Comparison of ENCODE assay signal across 17 cellular contexts in genomic region chr11:44990665-44991064, GRCh38. TPM values are rescaled to one million over a fixed set of nuclear protein-coding genes. Genes with fewer than 3 reads are reported as not detected.
A peak's percentile ranks its signal among the peaks of the same experiment; 100 is the strongest.
DNase-seq lines count a peak whose midpoint lies in the region; ATAC-seq and TF ChIP-seq lines count a peak whose summit lies in the region.
"Had no signal": no experiment of that assay in that cellular context is flagged by ENCODE, and none has a peak within 500 bp of the region (broad histone marks: within the 10 kb centered on the region; RNA-seq: fewer than 3 reads in every experiment).

No MANE protein-coding gene starts in this region.

- H3K4me1 ChIP-seq in GM23338 (ENCODE audit: insufficient read depth) (no peaks in the 10 kb centered on the region; the same call in 1 of the 2 replicates), prostate gland (replicated peaks) (no peaks in the 10 kb centered on the region)

- intact Hi-C loops in left ventricle myocardium superior (cut with micrococcal nuclease) (no loop called here), prostate gland (cut with DNase I) (no loop called here)

- H3K36me3 ChIP-seq in GM23338 (ENCODE audit: insufficient read depth): no peaks in the 10 kb centered on the region
- H3K36me3 ChIP-seq in prostate gland: no peaks in the 10 kb centered on the region

- H3K4me3 ChIP-seq in GM23338: no peak overlapping the region
- H3K4me3 ChIP-seq in prostate gland: no peak overlapping the region

- TF ChIP-seq POLR2A in prostate gland (IDR thresholded peaks at IDR 0.05): no peak

- H3K27ac ChIP-seq in GM23338 (ENCODE audit: low read depth) (no peak overlapping the region), prostate gland (peak overlapping the region; percentile 2 to 10)
- H3K27ac ChIP-seq: HL-60, KMS-11 had no signal

- TF ChIP-seq CTCF in GM23338 (conservative IDR thresholded peaks at IDR 0.05; ENCODE audit: low read depth in 2 of 2): no peak
- TF ChIP-seq CTCF in prostate gland (IDR thresholded peaks at IDR 0.05): no peak

- no peaks in the 10 kb centered on the region for H3K36me3 Mint-ChIP-seq in GM23338 (ENCODE audit: low read depth)
- H3K36me3 Mint-ChIP-seq in activated T-cell treated with anti-CD3 and anti-CD28 coated beads, Interleukin-2, amount 50 U/mL, for 24 hours (ENCODE audit: low read depth): no peaks in the 10 kb centered on the region
- no peaks in the 10 kb centered on the region for H3K36me3 Mint-ChIP-seq in activated naive CD8-positive, alpha-beta T cell treated with anti-CD3 and anti-CD28 coated beads for 36 hours

- 71% methylated on average over 5 of the region's 5 CpGs for WGBS in prostate gland

- H3K4me3 Mint-ChIP-seq in GM23338: no peak overlapping the region
- no peak overlapping the region for H3K4me3 Mint-ChIP-seq in activated T-cell treated with anti-CD3 and anti-CD28 coated beads, Interleukin-2, amount 50 U/mL, for 24 hours
- H3K4me3 Mint-ChIP-seq in activated naive CD8-positive, alpha-beta T cell treated with anti-CD3 and anti-CD28 coated beads for 36 hours: no peak overlapping the region
- H3K4me3 Mint-ChIP-seq: CD4-positive, alpha-beta T cell; HFFc6 had no signal

- H3K9me3 ChIP-seq in prostate gland: no peaks in the 10 kb centered on the region

- H3K27me3 Mint-ChIP-seq in GM23338 (ENCODE audit: insufficient read depth, low read depth, poor library complexity): peaks cover 2% of the 10 kb centered on the region
- H3K27me3 Mint-ChIP-seq in activated T-cell treated with anti-CD3 and anti-CD28 coated beads, Interleukin-2, amount 50 U/mL, for 24 hours: no peaks in the 10 kb centered on the region
- H3K27me3 Mint-ChIP-seq in activated naive CD8-positive, alpha-beta T cell treated with anti-CD3 and anti-CD28 coated beads for 36 hours: no peaks in the 10 kb centered on the region
- H3K27me3 Mint-ChIP-seq: CD4-positive, alpha-beta T cell had no signal

- no peaks in the 10 kb centered on the region for H3K79me2 ChIP-seq in GM23338 (replicated peaks; ENCODE audit: insufficient read depth)

- H2AFZ ChIP-seq in GM23338: peak overlapping the region; percentile 38; the same call in 1 of the 2 replicates

- no peaks in the 10 kb centered on the region for H3K9me3 Mint-ChIP-seq in GM23338
- H3K9me3 Mint-ChIP-seq in activated T-cell treated with anti-CD3 and anti-CD28 coated beads, Interleukin-2, amount 50 U/mL, for 24 hours: no peaks in the 10 kb centered on the region
- no peaks in the 10 kb centered on the region for H3K9me3 Mint-ChIP-seq in activated naive CD8-positive, alpha-beta T cell treated with anti-CD3 and anti-CD28 coated beads for 36 hours
- H3K9me3 Mint-ChIP-seq: CD4-positive, alpha-beta T cell; HFFc6 had no signal

- no peaks in the 10 kb centered on the region for H4K20me1 ChIP-seq in GM23338 (replicated peaks; ENCODE audit: insufficient read depth)

- H3K9me2 ChIP-seq in GM23338 (ENCODE audit: insufficient read depth): no peaks in the 10 kb centered on the region

- no peaks in the 10 kb centered on the region for H3F3A ChIP-seq in GM23338 (replicated peaks; ENCODE audit: low read depth)

- ATAC-seq in GM23338: no peak
- peak; percentile 14 for ATAC-seq in left ventricle myocardium superior
- ATAC-seq in GM19324 (IDR thresholded peaks at IDR 0.05; ENCODE audit: low FRiP score, unreplicated experiment): no peak
- ATAC-seq: Panc1 had no signal

- H3K27ac Mint-ChIP-seq in GM23338: no peak overlapping the region
- H3K27ac Mint-ChIP-seq in activated T-cell treated with anti-CD3 and anti-CD28 coated beads, Interleukin-2, amount 50 U/mL, for 24 hours: no peak overlapping the region
- no peak overlapping the region for H3K27ac Mint-ChIP-seq in activated naive CD8-positive, alpha-beta T cell treated with anti-CD3 and anti-CD28 coated beads for 36 hours
- H3K27ac Mint-ChIP-seq: CD4-positive, alpha-beta T cell; HFFc6 had no signal

- H3K27me3 ChIP-seq in GM23338 (ENCODE audit: insufficient read depth): no peaks in the 10 kb centered on the region
- H3K27me3 ChIP-seq in prostate gland (replicated peaks; ENCODE audit: insufficient read depth): no peaks in the 10 kb centered on the region

- H3K4me1 Mint-ChIP-seq in GM23338: peaks cover 28% of the 10 kb centered on the region
- H3K4me1 Mint-ChIP-seq in activated T-cell treated with anti-CD3 and anti-CD28 coated beads, Interleukin-2, amount 50 U/mL, for 24 hours (ENCODE audit: low read depth): no peaks in the 10 kb centered on the region
- H3K4me1 Mint-ChIP-seq in activated naive CD8-positive, alpha-beta T cell treated with anti-CD3 and anti-CD28 coated beads for 36 hours: peaks cover 3% of the 10 kb centered on the region

- H3K4me2 ChIP-seq in GM23338: no peak overlapping the region
- H3K4me2 ChIP-seq: KMS-11 had no signal

- no peak for DNase-seq in GM23338 (ENCODE audit: low spot score)
- peak; percentile 27 for DNase-seq in ecto neural progenitor cell (ENCODE audit: low spot score)
- no peak for DNase-seq in left ventricle myocardium superior
- no peak for DNase-seq in prostate gland (ENCODE audit: low spot score)
- DNase-seq in activated T-cell treated with anti-CD3 and anti-CD28 coated beads, Interleukin-2, amount 50 U/mL, for 24 hours: no peak
- no peak for DNase-seq in activated naive CD8-positive, alpha-beta T cell treated with anti-CD3 and anti-CD28 coated beads for 36 hours
- DNase-seq: AML-193; CD4-positive, alpha-beta T cell; GDM1; GOT3; HFFc6; NCI-H774; SHP77 treated with DMSO at 0.1 percent for 48 hours had no signal

TF ChIP-seq in GM23338, 12 proteins besides CTCF, POLR2A, EP300 and RAD21:
- TF ChIP-seq ZNF331 (CRISPR knock-in tag; IDR thresholded peaks at IDR 0.05; ENCODE audit: low read depth) (no peak), ZNF462 (CRISPR knock-in tag; IDR thresholded peaks at IDR 0.05) (no peak), NANOG (IDR thresholded peaks at IDR 0.05; ENCODE audit: borderline replicate concordance) (no peak), JUNB (IDR thresholded peaks at IDR 0.05; ENCODE audit: unreplicated experiment) (no peak), STAT1 (IDR thresholded peaks at IDR 0.05; ENCODE audit: unreplicated experiment) (no peak), POLR2AphosphoS5 (IDR thresholded peaks at IDR 0.05; ENCODE audit: low read depth) (no peak), ZNF114 (CRISPR knock-in tag; IDR thresholded peaks at IDR 0.05) (no peak)

RNA-seq across cellular contexts. Expression of gene TP53I11, which starts 40.0 kb away (rescaled TPM):
- 33.4 and 43.9 TPM in 2 replicates for total RNA-seq in GM23338 (2014; rRNA removed; shearing (Covaris generic))
- polyA plus RNA-seq in GM23338 (2016; fragmentation: Nextera tagmentation; extraction: Ambion mirVana): 22.5 and 23.5 TPM in 2 replicates
- total RNA-seq in left ventricle myocardium superior (45.5 TPM), prostate gland (100 to 1,000 TPM in 1 of 2 donors, 10 to 100 TPM in 1; 72.0 to 115 TPM)
- total RNA-seq in activated naive CD8-positive, alpha-beta T cell treated with anti-CD3 and anti-CD28 coated beads for 36 hours: 10 to 100 TPM; 12.5 to 14.0 TPM
